In the genomic region with DNA sequence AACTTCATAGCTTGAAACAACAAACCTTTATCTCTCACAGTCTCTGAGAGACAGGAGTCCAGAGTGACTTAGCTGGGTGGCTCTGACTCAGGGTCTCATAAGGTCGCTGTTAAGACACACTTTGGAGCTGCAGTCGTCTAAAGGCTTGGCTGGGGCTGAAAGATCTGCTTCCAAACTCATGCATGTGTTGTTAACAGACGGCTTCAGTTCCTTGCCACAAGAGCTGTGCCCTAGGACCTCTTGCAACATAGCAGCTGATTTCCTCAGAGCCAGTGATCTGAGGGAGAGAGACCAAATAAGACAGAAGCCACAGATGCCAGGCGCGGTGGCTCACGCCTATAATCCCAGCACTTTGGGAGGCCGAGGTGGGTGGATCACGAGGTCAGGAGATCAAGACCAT, we compare ENCODE assay signal across 15 cellular contexts.
DNase-seq lines count a peak whose midpoint lies in the region; ATAC-seq and TF ChIP-seq lines count a peak whose summit lies in the region.
"Had no signal": no experiment of that assay in that cellular context is flagged by ENCODE, and none has a peak within 500 bp of the region (broad histone marks: within the 10 kb centered on the region; RNA-seq: fewer than 3 reads in every experiment).

No MANE protein-coding gene starts in this region.

- DNase-seq in CD1c-positive myeloid dendritic cell (ENCODE audit: extremely low spot score): peak; percentile 63
- peak; percentile 95 for DNase-seq in NOMO-1 treated with DMSO at 0.1 percent for 48 hours (lab: John Stamatoyannopoulos, UW; ENCODE audit: unreplicated experiment)
- DNase-seq in fibroblast of mammary gland (ENCODE audit: low read depth): peak; percentile 62
- DNase-seq in mucosa of gallbladder (ENCODE audit: low spot score): peak; percentile 25
- no peak for DNase-seq in NCI-H1436 treated with DMSO at 0.1 percent for 48 hours (lab: John Stamatoyannopoulos, UW)
- no peak for DNase-seq in DMS 273 treated with DMSO at 0.1 percent for 48 hours (lab: John Stamatoyannopoulos, UW)
- no peak for DNase-seq in stimulated activated CD8-positive, alpha-beta memory T cell treated with anti-CD3 and anti-CD28 coated beads, Interleukin-4, amount 100 ng/mL, for 48 hours
- DNase-seq: activated naive CD8-positive, alpha-beta T cell treated with anti-CD3 and anti-CD28 coated beads, Interleukin-2, amount 10 ng/mL, durations not matched to agents 7 days and 5 days; colonic mucosa; NCI-H1105; Peyer's patch; posterior cingulate gyrus; T-helper 2 cell had no signal

- TF ChIP-seq CTCF in fibroblast of mammary gland (conservative IDR thresholded peaks at IDR 0.05; ENCODE audit: control insufficient read depth, insufficient read depth, low read depth, low read length): no peak

- no peak overlapping the region for H3K4me3 ChIP-seq in fibroblast of mammary gland (ENCODE audit: control insufficient read depth, low read depth, low read length)
- H3K4me3 ChIP-seq: colonic mucosa, Peyer's patch, tibial nerve had no signal

- no peak for ATAC-seq in GM19395 (IDR thresholded peaks at IDR 0.05; ENCODE audit: unreplicated experiment)

Comparison
In these comparisons a context has a peak if more than half of its experiments do, and no peak if none do; other contexts are left out.
1. DNase-seq: peak in CD1c-positive myeloid dendritic cell (single experiment), NOMO-1 treated with DMSO at 0.1 percent for 48 hours (single experiment), fibroblast of mammary gland (single experiment) and mucosa of gallbladder (single experiment); none in NCI-H1436 treated with DMSO at 0.1 percent for 48 hours (single experiment), DMS 273 treated with DMSO at 0.1 percent for 48 hours (single experiment) and stimulated activated CD8-positive, alpha-beta memory T cell treated with anti-CD3 and anti-CD28 coated beads, Interleukin-4, amount 100 ng/mL, for 48 hours (single experiment).